In genomic region chr15:55108858-55109518, GRCh38 we compare ENCODE assay signal across 8 cellular contexts.
DNase-seq lines count a peak whose midpoint lies in the region; ATAC-seq, FAIRE-seq and TF ChIP-seq lines count a peak whose summit lies in the region.

No MANE protein-coding gene starts in this region.

- H2AFZ ChIP-seq in OCI-LY3 (ENCODE audit: low read depth, low read length) (peak overlapping the region; percentile 58; the same call in 1 of the 2 replicates), parathyroid adenoma (no peak overlapping the region)

- TF ChIP-seq CTCF in AG09319 (IDR thresholded peaks at IDR 0.05; ENCODE audit: low read depth, low read length) (peak; percentile 38), OCI-LY3 (IDR thresholded peaks at IDR 0.05; ENCODE audit: low read depth, low read length) (peak; percentile 82), parathyroid adenoma (IDR thresholded peaks at IDR 0.05) (peak; percentile 20), uterus (IDR thresholded peaks at IDR 0.05) (no peak)

- FAIRE-seq in frontal cortex (lab: Jason Lieb, UNC), result no peak

- H3K36me3 ChIP-seq in OCI-LY3 (replicated peaks; ENCODE audit: low read depth, low read length) (no peaks in the 10 kb centered on the region), parathyroid adenoma (ENCODE audit: control insufficient read depth, insufficient read depth, low read length) (no peaks in the 10 kb centered on the region), uterus (no peaks in the 10 kb centered on the region)

- H3K4me1 ChIP-seq in OCI-LY3 (ENCODE audit: low read length), result peaks cover 17% of the 10 kb centered on the region
- H3K4me1 ChIP-seq in parathyroid adenoma, result no peaks in the 10 kb centered on the region
- no peaks in the 10 kb centered on the region for H3K4me1 ChIP-seq in uterus

- peak; percentile 91 for ATAC-seq in GM18502 (IDR thresholded peaks at IDR 0.05; ENCODE audit: poor library complexity, unreplicated experiment)
- ATAC-seq in HG03354 (IDR thresholded peaks at IDR 0.05; ENCODE audit: poor library complexity, severe bottlenecking, unreplicated experiment), result peak; percentile 88

- H3K9me3 ChIP-seq in OCI-LY3 (ENCODE audit: insufficient read depth, low read length) (no peaks in the 10 kb centered on the region), parathyroid adenoma (ENCODE audit: control insufficient read depth, low read length) (no peaks in the 10 kb centered on the region), uterus (no peaks in the 10 kb centered on the region)

- intact Hi-C loops in uterus (cut with DNase I; ENCODE audit: low total_unique reads), result no loop called here

- peak overlapping the region; percentile 30 for H3K4me3 ChIP-seq in OCI-LY3 (ENCODE audit: low read length)
- no peak overlapping the region for H3K4me3 ChIP-seq in parathyroid adenoma (ENCODE audit: low read depth, low read length)
- no peak overlapping the region for H3K4me3 ChIP-seq in uterus

- DNase-seq in AG09319 (ENCODE audit: extremely low read depth, low read depth) (no peak), frontal cortex (ENCODE audit: low spot score in 2 of 2) (peak; percentile 12 to 32), uterus (no peak)
- DNase-seq in activated T-cell treated with anti-CD3 and anti-CD28 coated beads, Interleukin-2, amount 50 U/mL, for 48 hours, result peak; percentile 64 to 67

- H3K27me3 ChIP-seq in OCI-LY3 (ENCODE audit: low read depth, low read length), result no peaks in the 10 kb centered on the region
- no peaks in the 10 kb centered on the region for H3K27me3 ChIP-seq in parathyroid adenoma (ENCODE audit: control insufficient read depth, insufficient read depth, low read length)
- H3K27me3 ChIP-seq in uterus, result no peaks in the 10 kb centered on the region

- H3K4me2 ChIP-seq in OCI-LY3 (ENCODE audit: low read length) (peak overlapping the region; percentile 50), parathyroid adenoma (ENCODE audit: low read length) (no peak overlapping the region)

- H3K27ac ChIP-seq in OCI-LY3 (ENCODE audit: low read length), result peak overlapping the region; percentile 57
- no peak overlapping the region for H3K27ac ChIP-seq in parathyroid adenoma
- no peak overlapping the region for H3K27ac ChIP-seq in uterus

- H4K20me1 ChIP-seq in OCI-LY3 (ENCODE audit: insufficient read depth, low read length), result no peaks in the 10 kb centered on the region

- no peaks in the 10 kb centered on the region for H3K79me2 ChIP-seq in OCI-LY3 (ENCODE audit: low read length)
- H3K79me2 ChIP-seq in parathyroid adenoma, result no peaks in the 10 kb centered on the region

- H3K9ac ChIP-seq in OCI-LY3 (ENCODE audit: low read length) (0 out of 2 replicates have a peak overlapping the region, but pooled peaks have one; percentile 19), parathyroid adenoma (no peak overlapping the region)

- no peak for TF ChIP-seq POLR2A in uterus (IDR thresholded peaks at IDR 0.05)

Comparison
In these comparisons a context has a peak if more than half of its experiments do, and no peak if none do; other contexts are left out.
1. DNase-seq: peak in activated T-cell treated with anti-CD3 and anti-CD28 coated beads, Interleukin-2, amount 50 U/mL, for 48 hours (2 of 2) and frontal cortex (2 of 2); none in AG09319 (single experiment) and uterus (0 of 2).
2. CTCF ChIP-seq: peak in AG09319 (single experiment), OCI-LY3 (single experiment) and parathyroid adenoma (single experiment); none in uterus (0 of 4).